ENCODE assay signal across 10 cellular contexts in the genomic region with DNA sequence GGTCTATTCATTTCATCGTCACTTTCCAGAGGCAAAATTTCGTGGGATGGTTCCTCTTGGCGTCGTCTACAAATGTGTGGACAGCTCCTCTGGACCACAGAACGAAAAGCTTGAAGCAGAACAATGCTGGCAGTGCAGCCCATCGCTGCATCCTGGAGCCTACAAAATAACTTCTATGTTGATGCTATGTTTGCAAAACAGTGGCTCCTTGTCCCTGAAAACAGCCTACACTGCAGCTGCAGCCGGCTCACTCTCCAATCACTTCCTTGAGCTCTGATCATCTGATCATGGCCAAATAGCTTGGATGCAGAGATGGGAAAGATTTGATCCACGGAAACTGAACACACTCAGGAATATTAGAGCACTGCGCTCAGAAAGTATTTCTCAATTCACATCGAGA.
DNase-seq lines count a peak whose midpoint lies in the region; ATAC-seq, FAIRE-seq and TF ChIP-seq lines count a peak whose summit lies in the region.
"Had no signal": no experiment of that assay in that cellular context is flagged by ENCODE, and none has a peak within 500 bp of the region (broad histone marks: within the 10 kb centered on the region; RNA-seq: fewer than 3 reads in every experiment).

No MANE protein-coding gene starts in this region.

- CTCF ChIA-PET in activated CD8-positive, alpha-beta memory T cell treated with anti-CD3 and anti-CD28 coated beads, Interleukin-2, amount 10 ng/mL, durations not matched to agents 7 days and 5 days (lab: Charles Lee): interaction anchor here (0.7 to 1.8 kb wide), 6 partner anchors 10 to 56 kb away, joined by 3 to 11 read pairs (median 4); no protein-coding TSS in a partner anchor

- TF ChIP-seq EP300 in tibial nerve (IDR thresholded peaks at IDR 0.05) (no peak), gastroesophageal sphincter (IDR thresholded peaks at IDR 0.05) (no peak)

- peak overlapping the region; percentile 90 for H3K27ac Mint-ChIP-seq in activated CD8-positive, alpha-beta memory T cell treated with anti-CD3 and anti-CD28 coated beads, Interleukin-2, amount 10 ng/mL, durations not matched to agents 7 days and 5 days

- in situ Hi-C loops in brain microvascular endothelial cell (cut with HindIII; ENCODE audit: low pct_ligation_motif_present, low sequenced_read_pairs): no loop called here

- no peaks in the 10 kb centered on the region for H3K27me3 ChIP-seq in brain microvascular endothelial cell (replicated peaks)
- H3K27me3 ChIP-seq in lower lobe of right lung (ENCODE audit: low read depth): no peaks in the 10 kb centered on the region
- no peaks in the 10 kb centered on the region for H3K27me3 ChIP-seq in tibial nerve
- no peaks in the 10 kb centered on the region for H3K27me3 ChIP-seq in gastroesophageal sphincter

- no peak for ATAC-seq in activated CD8-positive, alpha-beta memory T cell treated with anti-CD3 and anti-CD28 coated beads, Interleukin-2, amount 10 ng/mL, durations not matched to agents 7 days and 5 days
- no peak for ATAC-seq in lower lobe of right lung
- no peak for ATAC-seq in gastroesophageal sphincter
- no peak for ATAC-seq in HG03025 (IDR thresholded peaks at IDR 0.05; ENCODE audit: low FRiP score, unreplicated experiment)

- 16 to 26% methylated on average over 10 of the region's 10 CpGs for WGBS in tibial nerve, 2 donors
- WGBS in gastroesophageal sphincter (ENCODE audit: low coverage in 1 of 2), 2 donors: 62 to 74% methylated on average over 5 to 8 of the region's 10 CpGs

- H3K9me3 ChIP-seq in lower lobe of right lung: no peaks in the 10 kb centered on the region
- H3K9me3 ChIP-seq in tibial nerve: no peaks in the 10 kb centered on the region
- no peaks in the 10 kb centered on the region for H3K9me3 ChIP-seq in gastroesophageal sphincter

- H3K27ac ChIP-seq in brain microvascular endothelial cell (peak overlapping the region; percentile 53), lower lobe of right lung (peak overlapping the region; percentile 12), tibial nerve (peak overlapping the region; percentile 41 to 88 (median 72)), gastroesophageal sphincter (peak overlapping the region in 2 of 4 donors; percentile 44 to 65)

- no peak for FAIRE-seq in H54 (lab: Jason Lieb, UNC)

- DNase-seq in activated CD8-positive, alpha-beta memory T cell treated with anti-CD3 and anti-CD28 coated beads, Interleukin-2, amount 10 ng/mL, durations not matched to agents 7 days and 5 days: no peak
- DNase-seq in activated CD8-positive, alpha-beta memory T cell treated with anti-CD3 and anti-CD28 coated beads, Interleukin-2, amount 50 U/mL, for 48 hours: no peak
- peak; percentile 29 for DNase-seq in brain microvascular endothelial cell
- DNase-seq in lower lobe of right lung: no peak
- no peak for DNase-seq in tibial nerve (ENCODE audit: low spot score in 2 of 2)
- no peak for DNase-seq in H54 (ENCODE audit: insufficient read length, low spot score)
- DNase-seq: activated CD4-positive, CD25-positive, alpha-beta regulatory T cell; NCI-H187 treated with DMSO at 0.1 percent for 48 hours had no signal

- intact Hi-C loops in lower lobe of right lung (cut with DNase I): no loop called here

- no peaks in the 10 kb centered on the region for H3K9me3 Mint-ChIP-seq in activated CD8-positive, alpha-beta memory T cell treated with anti-CD3 and anti-CD28 coated beads, Interleukin-2, amount 10 ng/mL, durations not matched to agents 7 days and 5 days (ENCODE audit: low read depth)

- H3K4me1 ChIP-seq in lower lobe of right lung (peaks cover 5% of the 10 kb centered on the region), tibial nerve (peaks cover 0 to 26% (median 11%) of the 10 kb centered on the region in 4 donors), gastroesophageal sphincter (peaks cover 0 to 28% (median 8%) of the 10 kb centered on the region in 3 donors)

- TF ChIP-seq POLR2A in tibial nerve (IDR thresholded peaks at IDR 0.05) (no peak), gastroesophageal sphincter (IDR thresholded peaks at IDR 0.05) (no peak), H54 (IDR thresholded peaks at IDR 0.05; ENCODE audit: low read depth, low read length) (no peak)

- H3K4me3 ChIP-seq in brain microvascular endothelial cell (ENCODE audit: low read depth, low read length) (peak overlapping the region; percentile 24), lower lobe of right lung (peak overlapping the region; percentile 20), tibial nerve (peak overlapping the region; percentile 17 to 43 (median 29)), gastroesophageal sphincter (peak overlapping the region in 1 of 2 donors; percentile 37)

- H3K36me3 ChIP-seq in brain microvascular endothelial cell (replicated peaks) (no peaks in the 10 kb centered on the region), lower lobe of right lung (no peaks in the 10 kb centered on the region), tibial nerve (no peaks in the 10 kb centered on the region), gastroesophageal sphincter (no peaks in the 10 kb centered on the region)

- peaks cover 45% of the 10 kb centered on the region for H3K36me3 Mint-ChIP-seq in activated CD8-positive, alpha-beta memory T cell treated with anti-CD3 and anti-CD28 coated beads, Interleukin-2, amount 10 ng/mL, durations not matched to agents 7 days and 5 days

- peaks cover 76% of the 10 kb centered on the region for H3K4me1 Mint-ChIP-seq in activated CD8-positive, alpha-beta memory T cell treated with anti-CD3 and anti-CD28 coated beads, Interleukin-2, amount 10 ng/mL, durations not matched to agents 7 days and 5 days

- TF ChIP-seq CTCF in brain microvascular endothelial cell (IDR thresholded peaks at IDR 0.05; ENCODE audit: low read depth, low read length, missing control alignments): no peak
- TF ChIP-seq CTCF in lower lobe of right lung (IDR thresholded peaks at IDR 0.05): no peak
- TF ChIP-seq CTCF in tibial nerve (IDR thresholded peaks at IDR 0.05): no peak
- TF ChIP-seq CTCF in gastroesophageal sphincter (IDR thresholded peaks at IDR 0.05): no peak

- H3K27me3 Mint-ChIP-seq in activated CD8-positive, alpha-beta memory T cell treated with anti-CD3 and anti-CD28 coated beads, Interleukin-2, amount 10 ng/mL, durations not matched to agents 7 days and 5 days: no peaks in the 10 kb centered on the region

- no peak overlapping the region for H3K4me3 Mint-ChIP-seq in activated CD8-positive, alpha-beta memory T cell treated with anti-CD3 and anti-CD28 coated beads, Interleukin-2, amount 10 ng/mL, durations not matched to agents 7 days and 5 days
